Comparison of ENCODE assay signal across 15 cellular contexts in genomic region chr1:71045463-71046028, GRCh38. TPM values are rescaled to one million over a fixed set of nuclear protein-coding genes. Genes with fewer than 3 reads are reported as not detected.
DNase-seq lines count a peak whose midpoint lies in the region; ATAC-seq and TF ChIP-seq lines count a peak whose summit lies in the region.
"Had no signal": no experiment of that assay in that cellular context is flagged by ENCODE, and none has a peak within 500 bp of the region (broad histone marks: within the 10 kb centered on the region; RNA-seq: fewer than 3 reads in every experiment).

No MANE protein-coding gene starts in this region.

- ATAC-seq in Right ventricle myocardium inferior (no peak), heart right ventricle (no peak), aorta (ENCODE audit: low FRiP score) (peak; percentile 30)
- no peak for ATAC-seq in stimulated activated naive CD8-positive, alpha-beta T cell treated with anti-CD3 and anti-CD28 coated beads, Interleukin-15, Interleukin-2, amounts not matched to agents 100 U/mL and 50 U/mL, for 24 hours

- TF ChIP-seq POLR2A in spleen (IDR thresholded peaks at IDR 0.05): no peak

- intact Hi-C loops in Right ventricle myocardium inferior (cut with DNase I) (no loop called here), heart right ventricle (cut with DNase I) (loop anchor here in 7 of 10 donors (5.0 kb wide), 3 partner anchors 358 to 518 kb away; no protein-coding TSS in a partner anchor), aorta (cut with DNase I) (loop anchor here (5.0 to 10.0 kb wide), 4 partner anchors 91 to 518 kb away; no protein-coding TSS in a partner anchor), spleen (cut with DNase I; ENCODE audit: low total_unique reads) (loop anchor here (5.0 kb wide), 1 partner anchor 358 kb away; no protein-coding TSS in a partner anchor)

- H3K36me3 ChIP-seq in heart right ventricle: no peaks in the 10 kb centered on the region
- H3K36me3 ChIP-seq in aorta (ENCODE audit: control insufficient read depth in 1 of 2, insufficient read depth in 2 of 2, low read length in 1 of 2): no peaks in the 10 kb centered on the region
- H3K36me3 ChIP-seq in spleen: no peaks in the 10 kb centered on the region
- H3K36me3 ChIP-seq: esophagus squamous epithelium had no signal

- DNase-seq in Right ventricle myocardium inferior (ENCODE audit: missing footprints) (peak; percentile 31), heart right ventricle (no peak), coronary artery (ENCODE audit: low spot score) (no peak), aorta (peak in 1 of 2 donors; percentile 64), spleen (no peak)
- DNase-seq in stimulated activated naive CD8-positive, alpha-beta T cell treated with anti-CD3 and anti-CD28 coated beads, Interleukin-15, Interleukin-2, amounts not matched to agents 100 U/mL and 50 U/mL, for 24 hours: no peak
- no peak for DNase-seq in activated CD4-positive, alpha-beta memory T cell treated with anti-CD3 and anti-CD28 coated beads, Interleukin-2, amount 10 ng/mL, durations not matched to agents 7 days and 5 days
- DNase-seq: activated CD4-positive, alpha-beta T cell treated with anti-CD3 and anti-CD28 coated beads for 4 hours; amygdala; esophagus squamous epithelium; head of caudate nucleus; NCI-H1930; NCI-H524 treated with DMSO at 0.1 percent for 48 hours had no signal

- 72 to 79% methylated on average over 16 of the region's 16 CpGs for WGBS in heart right ventricle, 2 donors
- WGBS in aorta, 2 donors: 5 to 15% methylated on average over 16 of the region's 16 CpGs
- 84 to 91% (median 86%) methylated on average over 15 to 16 of the region's 16 CpGs for WGBS in spleen, 5 donors

- H3K9me3 ChIP-seq in heart right ventricle (no peaks in the 10 kb centered on the region), aorta (ENCODE audit: control insufficient read depth, low read length) (no peaks in the 10 kb centered on the region), spleen (no peaks in the 10 kb centered on the region)
- H3K9me3 ChIP-seq: esophagus squamous epithelium had no signal

- peaks cover 58% of the 10 kb centered on the region for H3K27me3 Mint-ChIP-seq in nephron (ENCODE audit: low read depth)
- peaks cover 52% of the 10 kb centered on the region for H3K27me3 Mint-ChIP-seq in activated CD4-positive, alpha-beta memory T cell treated with anti-CD3 and anti-CD28 coated beads, Interleukin-2, amount 10 ng/mL, durations not matched to agents 7 days and 5 days

- POLR2A ChIA-PET in activated CD4-positive, alpha-beta memory T cell treated with anti-CD3 and anti-CD28 coated beads, Interleukin-2, amount 10 ng/mL, durations not matched to agents 7 days and 5 days (lab: Charles Lee): no interaction called here

- H3K4me1 ChIP-seq in heart right ventricle (peaks cover 2 to 19% (median 14%) of the 10 kb centered on the region in 9 donors), aorta (ENCODE audit: control insufficient read depth in 1 of 2, insufficient read depth in 2 of 2, low read length in 2 of 2) (no peaks in the 10 kb centered on the region), spleen (peaks cover 0 to 23% (median 19%) of the 10 kb centered on the region in 6 donors)

- H3K4me3 ChIP-seq in heart right ventricle: no peak overlapping the region
- peak overlapping the region; percentile 59 for H3K4me3 ChIP-seq in coronary artery
- H3K4me3 ChIP-seq in aorta (ENCODE audit: low read length in 2 of 2): peak overlapping the region; percentile 81 to 94
- no peak overlapping the region for H3K4me3 ChIP-seq in spleen

- H3K27me3 ChIP-seq in heart right ventricle (peaks cover 16 to 62% (median 52%) of the 10 kb centered on the region in 7 donors), aorta (ENCODE audit: control insufficient read depth in 1 of 2, insufficient read depth in 2 of 2, low read length in 1 of 2) (no peaks in the 10 kb centered on the region), spleen (replicated peaks in 1 of 7) (peaks cover 3 to 65% (median 39%) of the 10 kb centered on the region in 7 donors)

- no peak for TF ChIP-seq CTCF in heart right ventricle (IDR thresholded peaks at IDR 0.05)
- TF ChIP-seq CTCF in coronary artery (IDR thresholded peaks at IDR 0.05): no peak
- no peak for TF ChIP-seq CTCF in nephron (IDR thresholded peaks at IDR 0.05; ENCODE audit: unreplicated experiment in 3 of 3)
- no peak for TF ChIP-seq CTCF in spleen (IDR thresholded peaks at IDR 0.05 in 8 of 11, conservative IDR thresholded peaks at IDR 0.05 in 3 of 11)

- no peak overlapping the region for H3K27ac Mint-ChIP-seq in nephron
- no peak overlapping the region for H3K27ac Mint-ChIP-seq in activated CD4-positive, alpha-beta memory T cell treated with anti-CD3 and anti-CD28 coated beads, Interleukin-2, amount 10 ng/mL, durations not matched to agents 7 days and 5 days

- CTCF ChIA-PET in activated CD4-positive, alpha-beta memory T cell treated with anti-CD3 and anti-CD28 coated beads, Interleukin-2, amount 10 ng/mL, durations not matched to agents 7 days and 5 days (lab: Charles Lee): interaction anchor here (0.7 kb wide), 1 partner anchor 11 kb away, joined by 5 read pairs; no protein-coding TSS in a partner anchor

- H3K9me3 Mint-ChIP-seq in nephron: no peaks in the 10 kb centered on the region
- no peaks in the 10 kb centered on the region for H3K9me3 Mint-ChIP-seq in activated CD4-positive, alpha-beta memory T cell treated with anti-CD3 and anti-CD28 coated beads, Interleukin-2, amount 10 ng/mL, durations not matched to agents 7 days and 5 days

- no peaks in the 10 kb centered on the region for H3K36me3 Mint-ChIP-seq in nephron (ENCODE audit: low read depth)
- no peaks in the 10 kb centered on the region for H3K36me3 Mint-ChIP-seq in activated CD4-positive, alpha-beta memory T cell treated with anti-CD3 and anti-CD28 coated beads, Interleukin-2, amount 10 ng/mL, durations not matched to agents 7 days and 5 days (ENCODE audit: low read depth)

- H3K4me1 Mint-ChIP-seq in nephron: peaks cover 3% of the 10 kb centered on the region
- peaks cover 20% of the 10 kb centered on the region for H3K4me1 Mint-ChIP-seq in activated CD4-positive, alpha-beta memory T cell treated with anti-CD3 and anti-CD28 coated beads, Interleukin-2, amount 10 ng/mL, durations not matched to agents 7 days and 5 days

- H3K27ac ChIP-seq in heart right ventricle: no peak overlapping the region
- H3K27ac ChIP-seq in coronary artery: peak overlapping the region in 1 of 2 donors; percentile 10
- H3K27ac ChIP-seq in aorta (ENCODE audit: low read depth in 1 of 2, low read length in 2 of 2): peak overlapping the region; percentile 52 to 61
- no peak overlapping the region for H3K27ac ChIP-seq in spleen

- peak overlapping the region; percentile 68 to 80 (median 69) for H3K4me3 Mint-ChIP-seq in nephron
- H3K4me3 Mint-ChIP-seq in activated CD4-positive, alpha-beta memory T cell treated with anti-CD3 and anti-CD28 coated beads, Interleukin-2, amount 10 ng/mL, durations not matched to agents 7 days and 5 days: no peak overlapping the region

RNA-seq across cellular contexts. Expression of gene PTGER3, which starts 2.1 kb away (rescaled TPM):
- total RNA-seq in Right ventricle myocardium inferior: 4.9 TPM
- total RNA-seq in heart right ventricle: 1 to 10 TPM in 5 of 10 donors, under 1 TPM in 5; 0.11 to 4.6 (median 0.98) TPM
- 1 to 10 TPM; 1.0 to 1.5 TPM for polyA plus RNA-seq in heart right ventricle
- 10 to 100 TPM; 32.7 to 40.0 TPM for total RNA-seq in aorta
- polyA plus RNA-seq in aorta: 10 to 100 TPM; 14.9 to 15.2 TPM
- total RNA-seq in spleen: 1 to 10 TPM in 1 of 7 donors, under 1 TPM in 6; 0.13 to 1.1 (median 0.49) TPM
- under 1 TPM; 0.19 to 0.29 (median 0.28) TPM for polyA plus RNA-seq in spleen
- total RNA-seq in activated CD4-positive, alpha-beta memory T cell treated with anti-CD3 and anti-CD28 coated beads, Interleukin-2, amount 10 ng/mL, durations not matched to agents 7 days and 5 days: under 1 TPM in 1 of 2 experiments, not detected in 1; 0.13 TPM
- total RNA-seq: LHCN-M2 had no signal

RNA-seq across cellular contexts. Expression of gene ZRANB2, which starts 35.3 kb away (rescaled TPM):
- total RNA-seq in Right ventricle myocardium inferior (46.5 TPM), heart right ventricle (10 to 100 TPM; 43.4 to 54.9 (median 48.4) TPM), aorta (100 to 1,000 TPM in 1 of 2 donors, 10 to 100 TPM in 1; 91.8 to 118 TPM), spleen (100 to 1,000 TPM in 1 of 7 donors, 10 to 100 TPM in 6; 56.9 to 109 (median 90.7) TPM)
- polyA plus RNA-seq in heart right ventricle (10 to 100 TPM; 26.5 to 55.5 TPM), aorta (100 to 1,000 TPM in 1 of 2 donors, 10 to 100 TPM in 1; 26.3 to 109 TPM), spleen (10 to 100 TPM; 52.6 to 70.3 (median 57.2) TPM)
- 100 to 1,000 TPM; 120 to 122 TPM for total RNA-seq in activated CD4-positive, alpha-beta memory T cell treated with anti-CD3 and anti-CD28 coated beads, Interleukin-2, amount 10 ng/mL, durations not matched to agents 7 days and 5 days

Comparison
In these comparisons a context has a peak if more than half of its experiments do, and no peak if none do; other contexts are left out.
1. H3K27ac ChIP-seq: peak in aorta (2 of 2); none in heart right ventricle (0 of 10) and spleen (0 of 8).
2. H3K4me3 ChIP-seq: peak in coronary artery (single experiment) and aorta (2 of 2); none in heart right ventricle (0 of 10) and spleen (0 of 8).